ENCODE assay signal across 2 cellular contexts in the genomic region with DNA sequence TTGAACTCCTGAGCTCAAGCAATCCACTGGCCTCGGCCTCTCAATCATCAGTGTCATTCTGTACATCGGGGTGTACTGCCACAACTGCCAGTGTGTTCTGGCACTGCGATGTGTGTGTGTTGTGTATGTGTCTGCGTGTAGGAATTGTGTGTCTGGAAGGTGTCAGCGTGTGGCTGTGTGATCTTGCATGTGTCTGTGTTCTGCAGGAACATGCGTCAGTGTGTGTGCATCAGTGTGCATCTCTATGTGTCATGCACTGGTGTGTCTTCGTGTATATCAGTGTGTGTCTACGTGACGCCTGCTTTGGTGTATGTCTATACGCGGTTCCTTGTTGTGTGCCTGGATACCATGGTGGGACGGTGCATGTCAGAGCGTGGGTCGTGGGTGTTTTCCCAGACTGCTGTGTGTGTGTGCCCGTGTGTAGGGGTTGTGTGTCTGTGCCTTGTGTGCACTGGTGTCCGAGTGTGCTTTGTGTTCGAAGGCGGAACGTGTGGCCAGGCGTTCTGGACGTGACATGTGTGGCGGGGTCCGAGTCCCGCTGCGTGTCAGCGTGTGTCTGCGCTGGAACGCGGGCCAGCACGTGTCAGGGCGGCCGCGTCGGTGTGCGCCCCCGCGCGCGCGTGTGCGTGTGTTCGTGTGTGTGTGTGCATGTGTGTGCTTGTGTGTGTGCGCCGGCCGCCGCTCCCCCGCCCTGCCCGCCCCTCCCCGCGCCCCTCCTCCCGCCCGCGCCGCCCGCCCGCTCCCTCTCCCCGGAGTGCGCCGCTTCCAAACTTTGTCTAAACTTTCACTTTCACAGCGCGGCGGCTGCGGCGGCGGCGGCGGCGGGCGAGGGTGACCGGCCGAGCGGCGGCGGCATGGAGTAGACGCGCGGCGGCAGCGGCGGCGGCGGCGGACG.
A peak's percentile ranks its signal among the peaks of the same experiment; 100 is the strongest.
TF ChIP-seq lines count a peak whose summit lies in the region.

NFIX (plus strand) TSS at position 775 of the 895 bp plus-strand sequence. CDS start 363 bp downstream, outside the sequence.

TF ChIP-seq in HEK293, 187 proteins besides CTCF, POLR2A, EP300 and RAD21 (continued from another document and continues in another):
- TF ChIP-seq, protein P1, sequence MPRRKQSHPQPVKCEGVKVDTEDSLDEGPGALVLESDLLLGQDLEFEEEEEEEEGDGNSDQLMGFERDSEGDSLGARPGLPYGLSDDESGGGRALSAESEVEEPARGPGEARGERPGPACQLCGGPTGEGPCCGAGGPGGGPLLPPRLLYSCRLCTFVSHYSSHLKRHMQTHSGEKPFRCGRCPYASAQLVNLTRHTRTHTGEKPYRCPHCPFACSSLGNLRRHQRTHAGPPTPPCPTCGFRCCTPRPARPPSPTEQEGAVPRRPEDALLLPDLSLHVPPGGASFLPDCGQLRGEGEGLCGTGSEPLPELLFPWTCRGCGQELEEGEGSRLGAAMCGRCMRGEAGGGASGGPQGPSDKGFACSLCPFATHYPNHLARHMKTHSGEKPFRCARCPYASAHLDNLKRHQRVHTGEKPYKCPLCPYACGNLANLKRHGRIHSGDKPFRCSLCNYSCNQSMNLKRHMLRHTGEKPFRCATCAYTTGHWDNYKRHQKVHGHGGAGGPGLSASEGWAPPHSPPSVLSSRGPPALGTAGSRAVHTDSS (tag by site-specific recombination; IDR thresholded peaks at IDR 0.05) = no peak
- no peak for TF ChIP-seq ZNF555 (tag by site-specific recombination; conservative IDR thresholded peaks at IDR 0.05)
- no peak for TF ChIP-seq ZNF747 (tag by site-specific recombination; IDR thresholded peaks at IDR 0.05)
- TF ChIP-seq, protein P2, sequence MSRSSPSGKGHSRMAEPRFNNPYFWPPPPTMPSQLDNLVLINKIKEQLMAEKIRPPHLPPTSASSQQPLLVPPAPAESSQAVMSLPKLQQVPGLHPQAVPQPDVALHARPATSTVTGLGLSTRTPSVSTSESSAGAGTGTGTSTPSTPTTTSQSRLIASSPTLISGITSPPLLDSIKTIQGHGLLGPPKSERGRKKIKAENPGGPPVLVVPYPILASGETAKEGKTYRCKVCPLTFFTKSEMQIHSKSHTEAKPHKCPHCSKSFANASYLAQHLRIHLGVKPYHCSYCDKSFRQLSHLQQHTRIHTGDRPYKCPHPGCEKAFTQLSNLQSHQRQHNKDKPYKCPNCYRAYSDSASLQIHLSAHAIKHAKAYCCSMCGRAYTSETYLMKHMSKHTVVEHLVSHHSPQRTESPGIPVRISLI (tag by site-specific recombination; IDR thresholded peaks at IDR 0.05) = no peak
- TF ChIP-seq SP2 (tag by site-specific recombination; IDR thresholded peaks at IDR 0.05) = no peak
- no peak for TF ChIP-seq OVOL3 (tag by site-specific recombination; IDR thresholded peaks at IDR 0.05)
- no peak for TF ChIP-seq KLF7 (tag by site-specific recombination; IDR thresholded peaks at IDR 0.05; ENCODE audit: borderline replicate concordance)
- no peak for TF ChIP-seq MZF1 (tag by site-specific recombination; IDR thresholded peaks at IDR 0.05; ENCODE audit: borderline replicate concordance)
- TF ChIP-seq ZNF10 (tag by site-specific recombination; IDR thresholded peaks at IDR 0.05) = no peak
- no peak for TF ChIP-seq SCRT2 (tag by site-specific recombination; IDR thresholded peaks at IDR 0.05)
- TF ChIP-seq ZNF76 (tag by site-specific recombination; IDR thresholded peaks at IDR 0.05; ENCODE audit: borderline replicate concordance, low read depth) = 0 out of 2 replicates have a peak, but pooled peaks have one; percentile 60
- no peak for TF ChIP-seq GFI1B (tag by site-specific recombination; IDR thresholded peaks at IDR 0.05)
- TF ChIP-seq ZNF558 (tag by site-specific recombination; IDR thresholded peaks at IDR 0.05) = no peak
- peak; percentile 67; the same call in 1 of the 2 replicates for TF ChIP-seq ZFP69B (tag by site-specific recombination; IDR thresholded peaks at IDR 0.05)
- TF ChIP-seq ZBTB17 (tag by site-specific recombination; IDR thresholded peaks at IDR 0.05) = 0 out of 2 replicates have a peak, but pooled peaks have one; percentile 30
- TF ChIP-seq KLF9 (tag by site-specific recombination; IDR thresholded peaks at IDR 0.05; ENCODE audit: low read depth) = peak; percentile 79
- peak; percentile 79; the same call in 1 of the 2 replicates for TF ChIP-seq ZNF792 (tag by site-specific recombination; IDR thresholded peaks at IDR 0.05)
- no peak for TF ChIP-seq ZNF202 (tag by site-specific recombination; IDR thresholded peaks at IDR 0.05; ENCODE audit: borderline replicate concordance)
- TF ChIP-seq, protein P3, sequence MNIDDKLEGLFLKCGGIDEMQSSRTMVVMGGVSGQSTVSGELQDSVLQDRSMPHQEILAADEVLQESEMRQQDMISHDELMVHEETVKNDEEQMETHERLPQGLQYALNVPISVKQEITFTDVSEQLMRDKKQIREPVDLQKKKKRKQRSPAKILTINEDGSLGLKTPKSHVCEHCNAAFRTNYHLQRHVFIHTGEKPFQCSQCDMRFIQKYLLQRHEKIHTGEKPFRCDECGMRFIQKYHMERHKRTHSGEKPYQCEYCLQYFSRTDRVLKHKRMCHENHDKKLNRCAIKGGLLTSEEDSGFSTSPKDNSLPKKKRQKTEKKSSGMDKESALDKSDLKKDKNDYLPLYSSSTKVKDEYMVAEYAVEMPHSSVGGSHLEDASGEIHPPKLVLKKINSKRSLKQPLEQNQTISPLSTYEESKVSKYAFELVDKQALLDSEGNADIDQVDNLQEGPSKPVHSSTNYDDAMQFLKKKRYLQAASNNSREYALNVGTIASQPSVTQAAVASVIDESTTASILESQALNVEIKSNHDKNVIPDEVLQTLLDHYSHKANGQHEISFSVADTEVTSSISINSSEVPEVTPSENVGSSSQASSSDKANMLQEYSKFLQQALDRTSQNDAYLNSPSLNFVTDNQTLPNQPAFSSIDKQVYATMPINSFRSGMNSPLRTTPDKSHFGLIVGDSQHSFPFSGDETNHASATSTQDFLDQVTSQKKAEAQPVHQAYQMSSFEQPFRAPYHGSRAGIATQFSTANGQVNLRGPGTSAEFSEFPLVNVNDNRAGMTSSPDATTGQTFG (tag by site-specific recombination; IDR thresholded peaks at IDR 0.05; ENCODE audit: borderline replicate concordance) = no peak; the same call in 1 of the 2 replicates
- TF ChIP-seq ZNF660 (tag by site-specific recombination; IDR thresholded peaks at IDR 0.05) = no peak
- TF ChIP-seq ZNF311 (tag by site-specific recombination; IDR thresholded peaks at IDR 0.05; ENCODE audit: borderline replicate concordance) = no peak
- TF ChIP-seq, protein P4, sequence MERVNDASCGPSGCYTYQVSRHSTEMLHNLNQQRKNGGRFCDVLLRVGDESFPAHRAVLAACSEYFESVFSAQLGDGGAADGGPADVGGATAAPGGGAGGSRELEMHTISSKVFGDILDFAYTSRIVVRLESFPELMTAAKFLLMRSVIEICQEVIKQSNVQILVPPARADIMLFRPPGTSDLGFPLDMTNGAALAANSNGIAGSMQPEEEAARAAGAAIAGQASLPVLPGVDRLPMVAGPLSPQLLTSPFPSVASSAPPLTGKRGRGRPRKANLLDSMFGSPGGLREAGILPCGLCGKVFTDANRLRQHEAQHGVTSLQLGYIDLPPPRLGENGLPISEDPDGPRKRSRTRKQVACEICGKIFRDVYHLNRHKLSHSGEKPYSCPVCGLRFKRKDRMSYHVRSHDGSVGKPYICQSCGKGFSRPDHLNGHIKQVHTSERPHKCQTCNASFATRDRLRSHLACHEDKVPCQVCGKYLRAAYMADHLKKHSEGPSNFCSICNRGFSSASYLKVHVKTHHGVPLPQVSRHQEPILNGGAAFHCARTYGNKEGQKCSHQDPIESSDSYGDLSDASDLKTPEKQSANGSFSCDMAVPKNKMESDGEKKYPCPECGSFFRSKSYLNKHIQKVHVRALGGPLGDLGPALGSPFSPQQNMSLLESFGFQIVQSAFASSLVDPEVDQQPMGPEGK (tag by site-specific recombination; IDR thresholded peaks at IDR 0.05) = peak; percentile 64

TF ChIP-seq in K562, 482 proteins besides CTCF, POLR2A, EP300 and RAD21 (continued from another document and continues in another):
- TF ChIP-seq ZNF318 (IDR thresholded peaks at IDR 0.05; ENCODE audit: borderline replicate concordance in 1 of 2, low read depth in 1 of 2) (no peak), KDM4B (IDR thresholded peaks at IDR 0.05; ENCODE audit: borderline replicate concordance in 2 of 2, low read depth in 1 of 2) (peak in 1 of 2 experiments; percentile 70; a peak in 1 of 4 replicates), EGR1 (conservative IDR thresholded peaks at IDR 0.05) (peak; percentile 78), CREM (IDR thresholded peaks at IDR 0.05; ENCODE audit: low read depth) (peak; percentile 59; the same call in 1 of the 2 replicates), PHB2 (IDR thresholded peaks at IDR 0.05; ENCODE audit: low read depth) (0 out of 2 replicates have a peak, but pooled peaks have one; percentile 29), RBBP5 (IDR thresholded peaks at IDR 0.05; ENCODE audit: borderline replicate concordance, insufficient read depth, low read length, poor library complexity, severe bottlenecking) (peak; percentile 21), PHTF2 (CRISPR knock-in tag; IDR thresholded peaks at IDR 0.05) (no peak)
